12 cellular contexts compared by ENCODE assay signal in genomic region chr18:49249523-49249922, GRCh38.
A peak's percentile ranks its signal among the peaks of the same experiment; 100 is the strongest.
DNase-seq lines count a peak whose midpoint lies in the region; ATAC-seq and TF ChIP-seq lines count a peak whose summit lies in the region.
"Had no signal": no experiment of that assay in that cellular context is flagged by ENCODE, and none has a peak within 500 bp of the region (broad histone marks: within the 10 kb centered on the region; RNA-seq: fewer than 3 reads in every experiment).

No MANE protein-coding gene starts in this region.

- H3K27me3 Mint-ChIP-seq in activated CD4-positive, alpha-beta memory T cell treated with anti-CD3 and anti-CD28 coated beads for 36 hours, result no peaks in the 10 kb centered on the region
- no peaks in the 10 kb centered on the region for H3K27me3 Mint-ChIP-seq in CD4-positive, alpha-beta T cell
- H3K27me3 Mint-ChIP-seq: activated CD4-positive, alpha-beta memory T cell treated with anti-CD3 and anti-CD28 coated beads, Interleukin-2, amount 10 ng/mL, durations not matched to agents 7 days and 5 days had no signal

- H3K9ac ChIP-seq in IMR-90 (ENCODE audit: low read depth, low read length), result no peak overlapping the region

- TF ChIP-seq CTCF in IMR-90 (conservative IDR thresholded peaks at IDR 0.05; ENCODE audit: low read depth, low read length) (no peak), left lung (IDR thresholded peaks at IDR 0.05) (no peak)
- TF ChIP-seq CTCF in CD4-positive, alpha-beta T cell (IDR thresholded peaks at IDR 0.05), result no peak

- CTCF ChIA-PET in IMR-90 (lab: Yijun Ruan, JAX), result no interaction called here
- CTCF ChIA-PET in activated CD4-positive, alpha-beta memory T cell treated with anti-CD3 and anti-CD28 coated beads for 36 hours (lab: Charles Lee), result no interaction called here
- CTCF ChIA-PET in CD4-positive, alpha-beta T cell (lab: Charles Lee), result interaction anchor here (1.3 kb wide), 1 partner anchor 198 kb away, joined by 3 read pairs; no protein-coding TSS in a partner anchor

- peak; percentile 65 for DNase-seq in AG20443 (ENCODE audit: low spot score)
- peak; percentile 88 for DNase-seq in IMR-90
- peak; percentile 85 for DNase-seq in amniotic epithelial cell (ENCODE audit: low read depth)
- no peak for DNase-seq in left lung
- DNase-seq in activated CD4-positive, alpha-beta memory T cell treated with anti-CD3 and anti-CD28 coated beads for 36 hours, result no peak
- no peak for DNase-seq in epidermal melanocyte (ENCODE audit: insufficient read length, low spot score)
- DNase-seq in CD4-positive, alpha-beta T cell, result no peak
- DNase-seq: activated CD4-positive, alpha-beta memory T cell treated with anti-CD3 and anti-CD28 coated beads, Interleukin-2, amount 10 ng/mL, durations not matched to agents 7 days and 5 days; DND-41; effector CD4-positive, alpha-beta T cell had no signal

- H3K9me1 ChIP-seq in IMR-90 (ENCODE audit: insufficient read depth, low read length), result peaks cover 4% of the 10 kb centered on the region; the same call in 1 of the 2 replicates

- H3K14ac ChIP-seq in IMR-90 (replicated peaks; ENCODE audit: low read depth, low read length), result no peak overlapping the region

- dilution Hi-C loops in IMR-90 (cut with HindIII; ENCODE audit: low sequenced_read_pairs, unreplicated experiment), result no loop called here

- H3K4me3 ChIP-seq in IMR-90 (ENCODE audit: insufficient read depth, low read depth, low read length) (no peak overlapping the region), left lung (no peak overlapping the region)

- H3K56ac ChIP-seq in IMR-90 (ENCODE audit: extremely low read depth, insufficient read depth, low read length), result no peak overlapping the region

- no peak overlapping the region for H4K91ac ChIP-seq in IMR-90 (ENCODE audit: insufficient read depth, low read depth, low read length)

- TF ChIP-seq RAD21 in IMR-90 (IDR thresholded peaks at IDR 0.05; ENCODE audit: low read length), result no peak

- H3K36me3 Mint-ChIP-seq in activated CD4-positive, alpha-beta memory T cell treated with anti-CD3 and anti-CD28 coated beads for 36 hours, result peaks cover 34% of the 10 kb centered on the region
- peaks cover 78% of the 10 kb centered on the region for H3K36me3 Mint-ChIP-seq in CD4-positive, alpha-beta T cell (ENCODE audit: low read depth)

- no peaks in the 10 kb centered on the region for H3K36me3 ChIP-seq in IMR-90 (ENCODE audit: control insufficient read depth, insufficient read depth, low read length)
- H3K36me3 ChIP-seq in left lung, result peaks cover 0 to 14% of the 10 kb centered on the region in 2 donors

- H2AFZ ChIP-seq in IMR-90 (replicated peaks; ENCODE audit: low read length, poor library complexity), result no peak overlapping the region

- no peak overlapping the region for H4K8ac ChIP-seq in IMR-90 (ENCODE audit: low read depth in 2 of 2, low read length in 2 of 2)

- no peak overlapping the region for H2AK9ac ChIP-seq in IMR-90 (replicated peaks; ENCODE audit: low read depth, low read length, poor library complexity)

- peaks cover 4% of the 10 kb centered on the region for H3K4me1 ChIP-seq in IMR-90 (ENCODE audit: control insufficient read depth, insufficient read depth, low read length)
- peaks cover 18 to 25% of the 10 kb centered on the region in 2 donors for H3K4me1 ChIP-seq in left lung

- peak overlapping the region; percentile 16; the same call in 1 of the 2 replicates for H3K23ac ChIP-seq in IMR-90 (ENCODE audit: low read depth, low read length)

- H3K4me1 Mint-ChIP-seq in activated CD4-positive, alpha-beta memory T cell treated with anti-CD3 and anti-CD28 coated beads for 36 hours (ENCODE audit: low read depth), result no peaks in the 10 kb centered on the region
- H3K4me1 Mint-ChIP-seq in CD4-positive, alpha-beta T cell (ENCODE audit: low read depth), result no peaks in the 10 kb centered on the region

- H3K27ac ChIP-seq in IMR-90 (ENCODE audit: insufficient read depth, low read length) (no peak overlapping the region), left lung (peak overlapping the region in 1 of 2 donors; percentile 73)
- no peak overlapping the region for H3K27ac ChIP-seq in CD4-positive, alpha-beta T cell (ENCODE audit: low read depth, low read length)

- H3K4ac ChIP-seq in IMR-90 (ENCODE audit: low read depth, low read length), result no peak overlapping the region

- no peak overlapping the region for H4K5ac ChIP-seq in IMR-90 (ENCODE audit: low read depth, low read length)

- no peaks in the 10 kb centered on the region for H4K20me1 ChIP-seq in IMR-90 (ENCODE audit: insufficient read depth, low read length)

- no TSS peak for BruUV-seq in IMR-90 (replicated peaks; lab: Mats Ljungman, UMichigan)

- H3K4me2 ChIP-seq in IMR-90 (ENCODE audit: low read depth, low read length), result no peak overlapping the region; the same call in 1 of the 2 replicates

- H2BK20ac ChIP-seq in IMR-90 (ENCODE audit: low read depth, low read length), result no peak overlapping the region

- no peak overlapping the region for H2BK120ac ChIP-seq in IMR-90 (ENCODE audit: low read depth, low read length)

- intact Hi-C loops in IMR-90 (cut with micrococcal nuclease), result loop anchor here (2.0 kb wide), 1 partner anchor 237 kb away; the partner anchor contains the start of gene C18orf32
- intact Hi-C loops in left lung (cut with DNase I), result no loop called here
- intact Hi-C loops in activated CD4-positive, alpha-beta memory T cell treated with anti-CD3 and anti-CD28 coated beads for 36 hours (cut with micrococcal nuclease), result no loop called here
- intact Hi-C loops in CD4-positive, alpha-beta T cell (cut with DNase I, micrococcal nuclease), result no loop called here

- WGBS in IMR-90 (ENCODE audit: extremely low coverage in 2 of 2, insufficient read length in 1 of 2), 2 experiments, result no CpG with 5 or more reads among the region's 2 CpGs

- H3K18ac ChIP-seq in IMR-90 (ENCODE audit: low read depth, low read length), result no peak overlapping the region

- POLR2A ChIA-PET in IMR-90 (lab: Charles Lee; ENCODE audit: unreplicated experiment), result no interaction called here
- POLR2A ChIA-PET in activated CD4-positive, alpha-beta memory T cell treated with anti-CD3 and anti-CD28 coated beads for 36 hours (lab: Charles Lee), result no interaction called here
- POLR2A ChIA-PET in CD4-positive, alpha-beta T cell (lab: Charles Lee), result no interaction called here

- in situ Hi-C loops in IMR-90 (cut with MboI; ENCODE audit: low sequenced_read_pairs), result loop anchor here (25.0 kb wide), 1 partner anchor 762 kb away; no protein-coding TSS in a partner anchor

- no peak overlapping the region for H2BK5ac ChIP-seq in IMR-90 (ENCODE audit: low read depth, low read length, poor library complexity, severe bottlenecking)

- no peak for TF ChIP-seq POLR2A in IMR-90 (IDR thresholded peaks at IDR 0.05; ENCODE audit: low read depth, low read length)

- no peak overlapping the region for H2BK15ac ChIP-seq in IMR-90 (ENCODE audit: low read depth, low read length)

- H3K27ac Mint-ChIP-seq in activated CD4-positive, alpha-beta memory T cell treated with anti-CD3 and anti-CD28 coated beads for 36 hours, result no peak overlapping the region
- no peak overlapping the region for H3K27ac Mint-ChIP-seq in CD4-positive, alpha-beta T cell
- H3K27ac Mint-ChIP-seq: activated CD4-positive, alpha-beta memory T cell treated with anti-CD3 and anti-CD28 coated beads, Interleukin-2, amount 10 ng/mL, durations not matched to agents 7 days and 5 days had no signal

- H3K79me1 ChIP-seq in IMR-90 (ENCODE audit: low read depth in 1 of 2, low read length in 2 of 2), result peaks cover 0 to 4% of the 10 kb centered on the region in 2 experiments; a peak in 1 of 4 replicates

- peaks cover 2% of the 10 kb centered on the region for H3K9me3 Mint-ChIP-seq in activated CD4-positive, alpha-beta memory T cell treated with anti-CD3 and anti-CD28 coated beads for 36 hours
- no peaks in the 10 kb centered on the region for H3K9me3 Mint-ChIP-seq in CD4-positive, alpha-beta T cell
- H3K9me3 Mint-ChIP-seq: activated CD4-positive, alpha-beta memory T cell treated with anti-CD3 and anti-CD28 coated beads, Interleukin-2, amount 10 ng/mL, durations not matched to agents 7 days and 5 days had no signal

- no peak overlapping the region for H3K4me3 Mint-ChIP-seq in activated CD4-positive, alpha-beta memory T cell treated with anti-CD3 and anti-CD28 coated beads for 36 hours
- no peak overlapping the region for H3K4me3 Mint-ChIP-seq in CD4-positive, alpha-beta T cell
- H3K4me3 Mint-ChIP-seq: activated CD4-positive, alpha-beta memory T cell treated with anti-CD3 and anti-CD28 coated beads, Interleukin-2, amount 10 ng/mL, durations not matched to agents 7 days and 5 days had no signal

- H3K9me3 ChIP-seq in IMR-90 (ENCODE audit: control insufficient read depth, insufficient read depth, low read length) (no peaks in the 10 kb centered on the region; the same call in 1 of the 2 replicates), left lung (peaks cover 0 to 7% of the 10 kb centered on the region in 2 donors)
- no peaks in the 10 kb centered on the region for H3K9me3 ChIP-seq in CD4-positive, alpha-beta T cell (ENCODE audit: control insufficient read depth, low read length)

- no peak overlapping the region for H2AK5ac ChIP-seq in IMR-90 (ENCODE audit: low read depth, low read length)

- H3K27me3 ChIP-seq in IMR-90 (ENCODE audit: control insufficient read depth, insufficient read depth, low read length) (no peaks in the 10 kb centered on the region), left lung (no peaks in the 10 kb centered on the region)
- no peaks in the 10 kb centered on the region for H3K27me3 ChIP-seq in CD4-positive, alpha-beta T cell (ENCODE audit: control insufficient read depth, insufficient read depth, low read length)

- ATAC-seq in IMR-90 (ENCODE audit: low read depth) (peak; percentile 84), left lung (peak; percentile 92), GM21619 (IDR thresholded peaks at IDR 0.05; ENCODE audit: unreplicated experiment) (no peak)
- no peak for ATAC-seq in CD4-positive, alpha-beta T cell (ENCODE audit: poor library complexity)
- ATAC-seq: Panc1 had no signal

TF ChIP-seq in IMR-90, 13 proteins besides CTCF, POLR2A, EP300 and RAD21 (continues in another document):
- TF ChIP-seq NFE2L2 (IDR thresholded peaks at IDR 0.05; ENCODE audit: low read depth, low read length) (no peak), CHD1 (IDR thresholded peaks at IDR 0.05; ENCODE audit: low read depth, low read length) (no peak), CEBPB (IDR thresholded peaks at IDR 0.05; ENCODE audit: low read depth, low read length) (peak; percentile 99), RFX5 (IDR thresholded peaks at IDR 0.05; ENCODE audit: low read depth, low read length) (no peak), FOS (IDR thresholded peaks at IDR 0.05; ENCODE audit: low read depth, low read length) (peak; percentile 54; the same call in 1 of the 2 replicates), RCOR1 (IDR thresholded peaks at IDR 0.05; ENCODE audit: insufficient replicate concordance, low read length) (no peak), BHLHE40 (IDR thresholded peaks at IDR 0.05; ENCODE audit: low read depth, low read length) (peak; percentile 26; the same call in 1 of the 2 replicates), MAFK (IDR thresholded peaks at IDR 0.05; ENCODE audit: low read depth, low read length) (peak; percentile 41; the same call in 1 of the 2 replicates)

Comparison
In these comparisons a context has a peak if more than half of its experiments do, and no peak if none do; other contexts are left out.
1. DNase-seq: peak in AG20443 (single experiment), IMR-90 (single experiment) and amniotic epithelial cell (single experiment); none in left lung (0 of 2), activated CD4-positive, alpha-beta memory T cell treated with anti-CD3 and anti-CD28 coated beads for 36 hours (single experiment), epidermal melanocyte (single experiment) and CD4-positive, alpha-beta T cell (0 of 10).
2. ATAC-seq: peak in IMR-90 (single experiment) and left lung (single experiment); none in GM21619 (single experiment) and CD4-positive, alpha-beta T cell (single experiment).